ENCODE assay signal across 8 cellular contexts in genomic region chr17:16491131-16491702, GRCh38. TPM values are rescaled to one million over a fixed set of nuclear protein-coding genes. Genes with fewer than 3 reads are reported as not detected.
DNase-seq lines count a peak whose midpoint lies in the region; ATAC-seq and TF ChIP-seq lines count a peak whose summit lies in the region.

No MANE protein-coding gene starts in this region.

- no peak for TF ChIP-seq CTCF in breast epithelium (IDR thresholded peaks at IDR 0.05)
- TF ChIP-seq CTCF in type B pancreatic cell (conservative IDR thresholded peaks at IDR 0.05): no peak

- no peak for ATAC-seq in GM18870 (IDR thresholded peaks at IDR 0.05; ENCODE audit: unreplicated experiment)

- H3K36me3 ChIP-seq in CD4-positive, alpha-beta memory T cell (ENCODE audit: insufficient read depth, low read length): no peaks in the 10 kb centered on the region
- H3K36me3 ChIP-seq in breast epithelium (no peaks in the 10 kb centered on the region), mucosa of stomach (ENCODE audit: control insufficient read depth, insufficient read depth, low read length) (no peaks in the 10 kb centered on the region)

- H3K27me3 Mint-ChIP-seq in CD4-positive, alpha-beta memory T cell: peaks cover 0 to 3% of the 10 kb centered on the region in 2 donors
- H3K27me3 Mint-ChIP-seq in type B pancreatic cell: peaks cover 67% of the 10 kb centered on the region

- DNase-seq in CD4-positive, alpha-beta memory T cell: peak in 4 of 5 donors; percentile 2 to 46 (median 16)
- DNase-seq in NCI-H1105 (lab: John Stamatoyannopoulos, UW): peak; percentile 47
- DNase-seq in breast epithelium (ENCODE audit: low spot score in 2 of 2): no peak
- no peak for DNase-seq in type B pancreatic cell (ENCODE audit: extremely low spot score, unreplicated experiment)
- no peak for DNase-seq in AG08395 (ENCODE audit: low spot score)
- DNase-seq in GDM1 (lab: John Stamatoyannopoulos, UW): no peak

- peaks cover 5 to 23% (median 14%) of the 10 kb centered on the region in 4 donors for H3K4me1 Mint-ChIP-seq in CD4-positive, alpha-beta memory T cell
- peaks cover 15% of the 10 kb centered on the region for H3K4me1 Mint-ChIP-seq in type B pancreatic cell (ENCODE audit: unreplicated experiment)

- H3K27me3 ChIP-seq in CD4-positive, alpha-beta memory T cell (ENCODE audit: insufficient read depth, low read length): no peaks in the 10 kb centered on the region
- H3K27me3 ChIP-seq in breast epithelium (no peaks in the 10 kb centered on the region), mucosa of stomach (ENCODE audit: control insufficient read depth, insufficient read depth, low read length) (peaks cover 8% of the 10 kb centered on the region)

- peak overlapping the region in 3 of 7 donors; percentile 8 to 46 (median 29) for H3K27ac Mint-ChIP-seq in CD4-positive, alpha-beta memory T cell
- no peak overlapping the region for H3K27ac Mint-ChIP-seq in type B pancreatic cell

- H3K4me1 ChIP-seq in CD4-positive, alpha-beta memory T cell (ENCODE audit: insufficient read depth, low read length): peaks cover 14% of the 10 kb centered on the region
- H3K4me1 ChIP-seq in breast epithelium: no peaks in the 10 kb centered on the region
- H3K4me1 ChIP-seq in mucosa of stomach (ENCODE audit: control insufficient read depth, insufficient read depth, low read length): peaks cover 29% of the 10 kb centered on the region

- TF ChIP-seq POLR2A in breast epithelium (IDR thresholded peaks at IDR 0.05): no peak

- peak overlapping the region; percentile 72 to 82 (median 80) for H3K4me3 Mint-ChIP-seq in CD4-positive, alpha-beta memory T cell
- peak overlapping the region; percentile 72 for H3K4me3 Mint-ChIP-seq in type B pancreatic cell

- intact Hi-C loops in CD4-positive, alpha-beta memory T cell (cut with micrococcal nuclease): no loop called here
- intact Hi-C loops in breast epithelium (cut with DNase I; ENCODE audit: low total_unique reads): no loop called here

- peak overlapping the region; percentile 10 for H3K9ac ChIP-seq in mucosa of stomach (ENCODE audit: low read length)

- POLR2A ChIA-PET in CD4-positive, alpha-beta memory T cell (lab: Charles Lee; ENCODE audit: partially characterized antibody): interaction anchor here (1.0 to 1.5 kb wide), 3 partner anchors 45 to 138 kb away, joined by 4 to 7 read pairs (median 4); partner anchors contain the start of gene CENPV

- H3K9me3 ChIP-seq in CD4-positive, alpha-beta memory T cell (ENCODE audit: control insufficient read depth in 1 of 2, low read length in 2 of 2): no peaks in the 10 kb centered on the region
- H3K9me3 ChIP-seq in breast epithelium (no peaks in the 10 kb centered on the region), mucosa of stomach (ENCODE audit: control insufficient read depth, low read length) (no peaks in the 10 kb centered on the region)

- no peak overlapping the region for H3K27ac ChIP-seq in CD4-positive, alpha-beta memory T cell (ENCODE audit: low read depth, low read length)
- no peak overlapping the region for H3K27ac ChIP-seq in breast epithelium

- no peaks in the 10 kb centered on the region for H3K36me3 Mint-ChIP-seq in CD4-positive, alpha-beta memory T cell
- no peaks in the 10 kb centered on the region for H3K36me3 Mint-ChIP-seq in type B pancreatic cell

- peak overlapping the region in 1 of 2 donors; percentile 35 for H3K4me3 ChIP-seq in CD4-positive, alpha-beta memory T cell (ENCODE audit: low read length in 2 of 2)
- peak overlapping the region; percentile 49 to 77 (median 60) for H3K4me3 ChIP-seq in breast epithelium
- peak overlapping the region; percentile 2 for H3K4me3 ChIP-seq in mucosa of stomach (ENCODE audit: low read length)

- peaks cover 0 to 1% (median 0%) of the 10 kb centered on the region in 8 donors for H3K9me3 Mint-ChIP-seq in CD4-positive, alpha-beta memory T cell
- no peaks in the 10 kb centered on the region for H3K9me3 Mint-ChIP-seq in type B pancreatic cell

- CTCF ChIA-PET in CD4-positive, alpha-beta memory T cell (lab: Charles Lee; ENCODE audit: partially characterized antibody): no interaction called here

RNA-seq across cellular contexts. Expression of gene LRRC75A, which starts 0.8 kb away (rescaled TPM):
- total RNA-seq in CD4-positive, alpha-beta memory T cell: 1 to 10 TPM; 5.4 to 5.7 TPM
- 1 to 10 TPM in 1 of 2 donors, under 1 TPM in 1; 0.72 to 2.5 TPM for polyA plus RNA-seq in CD4-positive, alpha-beta memory T cell
- 1 to 10 TPM; 1.5 to 3.3 (median 1.6) TPM for total RNA-seq in breast epithelium
- 2.9 and 4.5 TPM in 2 replicates for total RNA-seq in type B pancreatic cell (ENCODE audit: low replicate concordance)

Comparison
In these comparisons a context has a peak if more than half of its experiments do, and no peak if none do; other contexts are left out.
1. DNase-seq: peak in CD4-positive, alpha-beta memory T cell (4 of 5) and NCI-H1105 (single experiment); none in breast epithelium (0 of 2), type B pancreatic cell (single experiment), AG08395 (single experiment) and GDM1 (single experiment).